9 cellular contexts compared by ENCODE assay signal in the genomic region with DNA sequence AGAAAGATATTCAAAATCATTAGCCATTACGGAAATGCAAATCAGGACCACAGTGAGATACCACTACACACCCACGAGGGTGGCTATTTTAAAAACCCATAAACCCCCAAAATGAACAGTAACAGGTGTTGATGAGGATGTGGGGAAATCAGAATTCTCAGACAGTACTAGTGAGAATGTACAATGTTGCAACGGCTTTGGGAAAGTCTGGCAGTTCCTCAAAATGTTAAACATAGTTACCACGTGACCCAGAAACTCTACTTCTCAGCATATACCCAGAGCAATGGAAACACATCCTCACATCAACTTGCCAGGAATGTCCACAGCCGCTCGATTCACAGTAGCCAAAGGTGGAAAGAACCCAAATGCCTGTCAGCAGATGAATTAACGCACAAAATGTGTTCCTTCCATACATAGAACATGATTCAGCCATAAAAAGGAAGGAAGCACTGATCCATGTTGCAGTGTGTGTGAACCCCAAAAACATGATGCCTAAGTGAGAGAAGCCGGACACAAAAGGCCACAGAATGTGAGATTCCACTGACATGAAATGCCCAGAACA. TPM values are rescaled to one million over a fixed set of nuclear protein-coding genes. Genes with fewer than 3 reads are reported as not detected.
DNase-seq lines count a peak whose midpoint lies in the region; ATAC-seq lines count a peak whose summit lies in the region.
"Had no signal": no experiment of that assay in that cellular context is flagged by ENCODE, and none has a peak within 500 bp of the region (broad histone marks: within the 10 kb centered on the region; RNA-seq: fewer than 3 reads in every experiment).

No MANE protein-coding gene starts in this region.

- H3K27ac ChIP-seq in neuronal stem cell (replicated peaks; ENCODE audit: low read length), result no peak overlapping the region

- no peak overlapping the region for H2BK12ac ChIP-seq in neuronal stem cell (ENCODE audit: low read length)

- no peaks in the 10 kb centered on the region for H3K36me3 ChIP-seq in neuronal stem cell (replicated peaks in 1 of 2; ENCODE audit: control insufficient read depth in 2 of 2, insufficient read depth in 2 of 2, low read length in 2 of 2)

- no peaks in the 10 kb centered on the region for H3K27me3 ChIP-seq in neuronal stem cell (ENCODE audit: control insufficient read depth in 3 of 3, insufficient read depth in 3 of 3, low read depth in 1 of 3, low read length in 3 of 3)

- no peak overlapping the region for H2BK15ac ChIP-seq in neuronal stem cell (ENCODE audit: low read length)

- DNase-seq in UCSD-AML1 (lab: John Stamatoyannopoulos, UW; ENCODE audit: unreplicated experiment) (peak; percentile 55), neuronal stem cell (ENCODE audit: low spot score) (no peak), NCI-H1436 (lab: John Stamatoyannopoulos, UW) (no peak), epidermal melanocyte (ENCODE audit: insufficient read length, low spot score) (no peak)
- no peak for DNase-seq in activated CD4-positive, alpha-beta T cell treated with anti-CD3 and anti-CD28 coated beads, Interleukin-2, amount 50 U/mL, for 1 hour

- no peak overlapping the region for H2BK5ac ChIP-seq in neuronal stem cell (ENCODE audit: low read length)

- H3K4me3 ChIP-seq in neuronal stem cell (ENCODE audit: low read length in 2 of 2), result no peak overlapping the region

- no peak overlapping the region for H2BK120ac ChIP-seq in neuronal stem cell (ENCODE audit: low read depth, low read length)

- H3K4me1 ChIP-seq in neuronal stem cell (ENCODE audit: control insufficient read depth in 2 of 2, insufficient read depth in 1 of 2, low read depth in 1 of 2, low read length in 2 of 2), result peaks cover 0 to 2% of the 10 kb centered on the region in 2 donors

- WGBS in neuronal stem cell (ENCODE audit: extremely low coverage in 2 of 2, insufficient read length in 2 of 2, insufficient replicate concordance in 1 of 2), 2 donors, result no CpG with 5 or more reads among the region's 8 CpGs

- H2AK5ac ChIP-seq in neuronal stem cell (ENCODE audit: low read depth, low read length), result no peak overlapping the region

- H3K4me2 ChIP-seq in neuronal stem cell (ENCODE audit: insufficient read depth, low read length, poor library complexity, severe bottlenecking), result no peak overlapping the region

- H3K18ac ChIP-seq in neuronal stem cell (ENCODE audit: low read length), result no peak overlapping the region

- ATAC-seq in GM18858 (IDR thresholded peaks at IDR 0.05; ENCODE audit: unreplicated experiment) (peak; percentile 94), HG02870 (IDR thresholded peaks at IDR 0.05; ENCODE audit: unreplicated experiment) (peak; percentile 85), HG03025 (IDR thresholded peaks at IDR 0.05; ENCODE audit: low FRiP score, unreplicated experiment) (no peak)

- no peaks in the 10 kb centered on the region for H3K9me3 ChIP-seq in neuronal stem cell (replicated peaks in 1 of 2; ENCODE audit: control insufficient read depth in 2 of 2, insufficient read depth in 1 of 2, low read depth in 1 of 2, low read length in 2 of 2)

- H4K91ac ChIP-seq in neuronal stem cell (ENCODE audit: low read depth, low read length, poor library complexity), result no peak overlapping the region

- H3K9ac ChIP-seq in neuronal stem cell (ENCODE audit: low read depth, low read length, poor library complexity), result no peak overlapping the region

- no peak overlapping the region for H3K23ac ChIP-seq in neuronal stem cell (ENCODE audit: low read depth, low read length, poor library complexity)

- H2AFZ ChIP-seq in neuronal stem cell (ENCODE audit: low read length), result peak overlapping the region; percentile 12

- H3K4ac ChIP-seq in neuronal stem cell (ENCODE audit: low read length), result no peak overlapping the region

- H3K79me1 ChIP-seq in neuronal stem cell (ENCODE audit: low read depth, low read length), result no peaks in the 10 kb centered on the region

- no peak overlapping the region for H3K14ac ChIP-seq in neuronal stem cell (ENCODE audit: low read length)

- no peak overlapping the region for H4K8ac ChIP-seq in neuronal stem cell (ENCODE audit: low read depth, low read length)

RNA-seq across cellular contexts. Expression of a gene that starts 7.0 kb away (rescaled TPM):
- polyA plus RNA-seq in neuronal stem cell (2013, experiment 1 of 2), result 0.21 TPM
- 0.35 TPM for polyA plus RNA-seq in neuronal stem cell (2013, experiment 2 of 2)

RNA-seq across cellular contexts. Expression of a gene that starts 23.9 kb away (rescaled TPM):
- 0.82 TPM for polyA plus RNA-seq in neuronal stem cell (2013, experiment 1 of 2)
- 0.76 TPM for polyA plus RNA-seq in neuronal stem cell (2013, experiment 2 of 2)
- polyA plus RNA-seq: adipose tissue had no signal

RNA-seq across cellular contexts. Expression of a gene that starts 32.8 kb away (rescaled TPM):
- 27.4 TPM for polyA plus RNA-seq in neuronal stem cell (2013, experiment 1 of 2)
- polyA plus RNA-seq in neuronal stem cell (2013, experiment 2 of 2), result 27.5 TPM

RNA-seq across cellular contexts. Expression of a gene that starts 35.3 kb away (rescaled TPM):
- polyA plus RNA-seq in neuronal stem cell (2013, experiment 1 of 2), result 32.5 TPM
- polyA plus RNA-seq in neuronal stem cell (2013, experiment 2 of 2), result 30.5 TPM

RNA-seq across cellular contexts. Expression of a gene that starts 35.5 kb away (rescaled TPM):
- 12.9 TPM for polyA plus RNA-seq in neuronal stem cell (2013, experiment 1 of 2)
- polyA plus RNA-seq in neuronal stem cell (2013, experiment 2 of 2), result 13.2 TPM
